Comparison of ENCODE assay signal across 8 cellular contexts in the genomic region with DNA sequence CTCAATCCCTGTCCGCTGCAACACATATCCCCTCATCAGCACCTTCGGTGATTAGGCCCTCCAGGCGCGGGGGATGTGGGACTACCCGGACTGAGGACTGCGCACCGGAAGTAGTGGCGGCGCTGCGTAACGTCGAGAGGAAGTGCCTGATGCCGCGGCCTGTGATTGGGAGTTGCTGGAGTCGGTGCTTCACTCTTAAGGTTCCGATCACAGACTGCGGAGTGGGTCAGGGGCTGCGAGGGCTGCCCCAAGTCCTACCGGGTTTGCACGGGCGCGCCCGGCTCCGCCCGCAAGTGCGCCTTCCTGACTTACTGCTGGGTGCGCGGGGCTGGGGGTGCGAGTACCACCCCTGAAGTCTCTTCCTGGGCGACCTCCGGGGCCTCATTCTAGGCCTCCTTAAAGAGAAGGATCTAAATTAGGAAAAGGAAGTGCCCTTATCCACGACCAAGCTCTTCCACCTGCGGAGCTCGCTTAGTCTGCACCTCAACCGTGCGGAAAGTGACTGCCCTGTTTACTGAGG. TPM values are rescaled to one million over a fixed set of nuclear protein-coding genes. Genes with fewer than 3 reads are reported as not detected.
DNase-seq lines count a peak whose midpoint lies in the region; ATAC-seq and TF ChIP-seq lines count a peak whose summit lies in the region.

A gene (plus strand): TSS at position 192 of the 520 bp plus-strand sequence. CDS start 1,822 bp downstream, outside the sequence.

- H3K79me2 ChIP-seq in ACC112 (ENCODE audit: control insufficient read depth, insufficient read depth, low read length, unreplicated experiment) (peaks cover 19% of the 10 kb centered on the region), mammary epithelial cell (ENCODE audit: insufficient read depth, low read length) (peaks cover 23% of the 10 kb centered on the region)

- ATAC-seq in GM18868 (IDR thresholded peaks at IDR 0.05; ENCODE audit: unreplicated experiment), result peak; percentile 99
- ATAC-seq in HG03097 (IDR thresholded peaks at IDR 0.05; ENCODE audit: low FRiP score, unreplicated experiment), result peak; percentile 97

- H3K27me3 ChIP-seq in ACC112 (ENCODE audit: insufficient read depth, low read length) (peaks cover 3% of the 10 kb centered on the region; the same call in 1 of the 2 replicates), mammary epithelial cell (ENCODE audit: insufficient read depth, low read length) (no peaks in the 10 kb centered on the region), iPS-20b (ENCODE audit: insufficient read depth, low read length) (peaks cover 49% of the 10 kb centered on the region)

- H3K4me1 ChIP-seq in ACC112 (ENCODE audit: control insufficient read depth, insufficient read depth, low read length, unreplicated experiment) (peaks cover 9% of the 10 kb centered on the region), mammary epithelial cell (ENCODE audit: insufficient read depth, low read length) (peaks cover 12% of the 10 kb centered on the region), iPS-20b (ENCODE audit: insufficient read depth, low read length) (no peaks in the 10 kb centered on the region)

- dilution Hi-C loops in mammary epithelial cell (cut with HindIII; ENCODE audit: low sequenced_read_pairs), result no loop called here

- H3K27ac ChIP-seq in ACC112 (ENCODE audit: low read depth, low read length), result no peak within 1 kb of the TSS; the same call in 1 of the 2 replicates
- peak within 1 kb of the TSS; percentile 52 for H3K27ac ChIP-seq in mammary epithelial cell (ENCODE audit: insufficient read depth, low read depth, low read length)
- no peak within 1 kb of the TSS for H3K27ac ChIP-seq in iPS-20b (ENCODE audit: low read length)
- H3K27ac ChIP-seq in skin epidermis, result peak within 1 kb of the TSS in 20 of 21 experiments; percentile 46 to 91 (median 75)

- H3K9ac ChIP-seq in mammary epithelial cell (ENCODE audit: insufficient read depth, low read length) (peak within 1 kb of the TSS; percentile 89), iPS-20b (ENCODE audit: low read depth, low read length) (peak within 1 kb of the TSS; percentile 83; the same call in 1 of the 2 replicates)

- under 1% methylated on average over 19 of the region's 36 CpGs for WGBS in mammary epithelial cell (ENCODE audit: low coverage, missing lambda C conversion rate)

- peak within 1 kb of the TSS; percentile 87 for H3K4me2 ChIP-seq in mammary epithelial cell (ENCODE audit: insufficient read depth, low read depth, low read length)

- H3K4me3 ChIP-seq in ACC112 (ENCODE audit: low read depth, low read length), result peak within 1 kb of the TSS; percentile 96
- peak within 1 kb of the TSS; percentile 80 for H3K4me3 ChIP-seq in WI38 (ENCODE audit: low read depth, low read length)
- H3K4me3 ChIP-seq in mammary epithelial cell (replicated peaks in 1 of 3; ENCODE audit: insufficient read depth in 1 of 3, low read depth in 2 of 3, low read length in 3 of 3), result peak within 1 kb of the TSS; percentile 85 to 96 (median 87)
- H3K4me3 ChIP-seq in iPS-20b (ENCODE audit: low read length), result peak within 1 kb of the TSS; percentile 96
- H3K4me3 ChIP-seq in skin epidermis, result peak within 1 kb of the TSS; percentile 66 to 94 (median 85)

- BruUV-seq in mammary epithelial cell (replicated peaks; lab: Mats Ljungman, UMichigan), result TSS peak; percentile 29

- intact Hi-C loops in mammary epithelial cell (cut with micrococcal nuclease), result loop anchor here (2.0 kb wide), 1 partner anchor 50 kb away; no protein-coding TSS in a partner anchor

- no peaks in the 10 kb centered on the region for H4K20me1 ChIP-seq in mammary epithelial cell (ENCODE audit: insufficient read depth, low read length)

- CTCF ChIA-PET in mammary epithelial cell (lab: Charles Lee; ENCODE audit: low non-redundant PET), result no interaction called here

- TF ChIP-seq CTCF in WI38 (IDR thresholded peaks at IDR 0.05; ENCODE audit: low read depth, low read length), result no peak
- no peak for TF ChIP-seq CTCF in mammary epithelial cell (conservative IDR thresholded peaks at IDR 0.05 in 1 of 2, IDR thresholded peaks at IDR 0.05 in 1 of 2; ENCODE audit: extremely low read depth in 1 of 2, insufficient read depth in 1 of 2, low read depth in 1 of 2, low read length in 2 of 2)

- peak within 1 kb of the TSS; percentile 98 for H2AFZ ChIP-seq in ACC112 (ENCODE audit: low read length, unreplicated experiment)
- H2AFZ ChIP-seq in mammary epithelial cell (ENCODE audit: low read depth, low read length), result peak within 1 kb of the TSS; percentile 100

- H3K36me3 ChIP-seq in ACC112 (ENCODE audit: insufficient read depth, low read length), result peaks cover 18% of the 10 kb centered on the region
- H3K36me3 ChIP-seq in mammary epithelial cell (ENCODE audit: insufficient read depth, low read length), result peaks cover 2% of the 10 kb centered on the region
- H3K36me3 ChIP-seq in iPS-20b (ENCODE audit: insufficient read depth, low read depth, low read length), result peaks cover 15% of the 10 kb centered on the region

- H3K9me3 ChIP-seq in mammary epithelial cell (replicated peaks; ENCODE audit: insufficient read depth, low read length) (no peaks in the 10 kb centered on the region), iPS-20b (ENCODE audit: insufficient read depth, low read depth, low read length) (no peaks in the 10 kb centered on the region)

- peak; percentile 84 for DNase-seq in NCI-H2196 treated with DMSO at 0.1 percent for 48 hours (lab: John Stamatoyannopoulos, UW; ENCODE audit: unreplicated experiment)
- peak; percentile 85 for DNase-seq in mammary epithelial cell

- in situ Hi-C loops in mammary epithelial cell (cut with MboI; ENCODE audit: low sequenced_read_pairs in 2 of 2), result loop anchor here in 1 of 2 donors (10.0 kb wide), 1 partner anchor 144 kb away; no protein-coding TSS in a partner anchor

RNA-seq across cellular contexts. Expression of the gene that starts here (rescaled TPM):
- 10 to 100 TPM; 38.8 to 50.7 TPM for total RNA-seq in mammary epithelial cell
- 35.1 TPM for polyA plus RNA-seq in mammary epithelial cell
- polyA minus RNA-seq in mammary epithelial cell, result 27.2 TPM

Comparison
In these comparisons a context has a peak if more than half of its experiments do, and no peak if none do; other contexts are left out.
1. H3K27ac ChIP-seq: peak in mammary epithelial cell (single experiment) and skin epidermis (20 of 21); none in ACC112 (single experiment) and iPS-20b (single experiment).
2. Peak in every context shown above with its lines, with median percentiles within 50 percentile points of each other: H3K4me3 ChIP-seq.